Comparison of ENCODE assay signal across 13 cellular contexts in the genomic region with DNA sequence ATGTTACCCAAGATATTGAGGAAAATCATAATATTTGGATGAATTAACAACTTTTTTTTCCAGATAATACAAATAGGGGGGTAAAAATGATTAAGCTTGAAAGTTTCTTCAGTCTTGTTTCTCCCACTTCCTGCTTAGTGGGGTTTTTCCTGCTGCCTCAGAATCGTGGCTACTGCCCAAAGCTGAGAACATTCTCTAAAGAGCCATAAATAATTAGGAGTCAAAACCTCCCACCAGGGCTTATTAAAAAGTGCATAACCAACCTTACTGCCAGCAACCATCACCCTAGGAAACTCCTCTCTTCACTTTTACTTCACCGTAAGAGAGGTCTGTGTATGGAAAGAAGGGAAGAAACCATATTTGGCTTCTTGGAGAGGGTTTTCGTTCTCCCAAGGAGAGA. TPM values are rescaled to one million over a fixed set of nuclear protein-coding genes. Genes with fewer than 3 reads are reported as not detected.
DNase-seq lines count a peak whose midpoint lies in the region; ATAC-seq and TF ChIP-seq lines count a peak whose summit lies in the region.
"Had no signal": no experiment of that assay in that cellular context is flagged by ENCODE, and none has a peak within 500 bp of the region (broad histone marks: within the 10 kb centered on the region; RNA-seq: fewer than 3 reads in every experiment).

No MANE protein-coding gene starts in this region.

- H3K4me3 ChIP-seq in GM23338 (no peak overlapping the region), ascending aorta (no peak overlapping the region), retinal pigment epithelial cell (ENCODE audit: low read length) (no peak overlapping the region), Peyer's patch (no peak overlapping the region)

- TF ChIP-seq POLR2A in Peyer's patch (IDR thresholded peaks at IDR 0.05) = no peak

- no peaks in the 10 kb centered on the region for H3K9me2 ChIP-seq in GM23338 (ENCODE audit: insufficient read depth)

- H3K27ac Mint-ChIP-seq in GM23338 = no peak overlapping the region
- H3K27ac Mint-ChIP-seq: CD8-positive, alpha-beta T cell; T-helper 17 cell had no signal

- H3K4me2 ChIP-seq in GM23338 = 0 out of 2 replicates have a peak overlapping the region, but pooled peaks have one; percentile 25

- H3K79me2 ChIP-seq in GM23338 (replicated peaks; ENCODE audit: insufficient read depth) = no peaks in the 10 kb centered on the region

- no peaks in the 10 kb centered on the region for H3K9me3 Mint-ChIP-seq in GM23338
- H3K9me3 Mint-ChIP-seq: CD8-positive, alpha-beta T cell had no signal

- H3K4me3 Mint-ChIP-seq in GM23338 = no peak overlapping the region
- H3K4me3 Mint-ChIP-seq: CD8-positive, alpha-beta T cell; T-helper 17 cell had no signal

- ATAC-seq in GM23338 = no peak
- ATAC-seq in GM19467 (IDR thresholded peaks at IDR 0.05; ENCODE audit: unreplicated experiment) = no peak
- ATAC-seq: CD8-positive, alpha-beta T cell; T-helper 17 cell had no signal

- TF ChIP-seq CTCF in GM23338 (conservative IDR thresholded peaks at IDR 0.05; ENCODE audit: low read depth in 2 of 2) (no peak), ascending aorta (IDR thresholded peaks at IDR 0.05) (no peak), retinal pigment epithelial cell (conservative IDR thresholded peaks at IDR 0.05; ENCODE audit: low read depth, low read length) (no peak), Peyer's patch (IDR thresholded peaks at IDR 0.05) (no peak)

- H2AFZ ChIP-seq in GM23338 = no peak overlapping the region

- H4K20me1 ChIP-seq in GM23338 (replicated peaks; ENCODE audit: insufficient read depth) = no peaks in the 10 kb centered on the region

- H3F3A ChIP-seq in GM23338 (replicated peaks; ENCODE audit: low read depth) = no peaks in the 10 kb centered on the region

- H3K36me3 Mint-ChIP-seq in GM23338 (ENCODE audit: low read depth) = 0 out of 3 replicates have a peak, but pooled peaks cover 3% of the 10 kb centered on the region
- H3K36me3 Mint-ChIP-seq: CD8-positive, alpha-beta T cell had no signal

- H3K27me3 ChIP-seq in GM23338 (ENCODE audit: insufficient read depth) (no peaks in the 10 kb centered on the region), ascending aorta (no peaks in the 10 kb centered on the region), Peyer's patch (no peaks in the 10 kb centered on the region)

- DNase-seq in GM23338 (ENCODE audit: low spot score) (no peak), ascending aorta (ENCODE audit: low spot score in 2 of 2) (no peak), glomerular visceral epithelial cell (ENCODE audit: extremely low spot score) (peak; percentile 39), retinal pigment epithelial cell (ENCODE audit: low read depth) (peak; percentile 75), Peyer's patch (no peak), cortex of kidney (lab: John Stamatoyannopoulos, UW) (no peak), COR-L47 (lab: John Stamatoyannopoulos, UW) (no peak)
- DNase-seq: CD8-positive, alpha-beta T cell; NCI-H1436 treated with DMSO at 0.1 percent for 48 hours; posterior cingulate gyrus; T-helper 17 cell; trophoblast cell had no signal

- peaks cover 25% of the 10 kb centered on the region for H3K4me1 ChIP-seq in GM23338 (ENCODE audit: insufficient read depth)
- H3K4me1 ChIP-seq in ascending aorta = peaks cover 5 to 15% of the 10 kb centered on the region in 2 donors
- H3K4me1 ChIP-seq in Peyer's patch = no peaks in the 10 kb centered on the region

- H3K27ac ChIP-seq in GM23338 (ENCODE audit: low read depth) (no peak overlapping the region), ascending aorta (peak overlapping the region; percentile 17 to 35), Peyer's patch (peak overlapping the region in 2 of 4 donors; percentile 40 to 73)

- peaks cover 31% of the 10 kb centered on the region for H3K4me1 Mint-ChIP-seq in GM23338
- H3K4me1 Mint-ChIP-seq: T-helper 17 cell had no signal

- H3K36me3 ChIP-seq in GM23338 (ENCODE audit: insufficient read depth) (no peaks in the 10 kb centered on the region), ascending aorta (no peaks in the 10 kb centered on the region), Peyer's patch (no peaks in the 10 kb centered on the region)

- no peaks in the 10 kb centered on the region for H3K27me3 Mint-ChIP-seq in GM23338 (ENCODE audit: insufficient read depth, low read depth, poor library complexity)

- intact Hi-C loops in ascending aorta (cut with DNase I) = no loop called here

- H3K9me3 ChIP-seq in ascending aorta (no peaks in the 10 kb centered on the region), Peyer's patch (no peaks in the 10 kb centered on the region)

TF ChIP-seq in GM23338, 12 proteins besides CTCF, POLR2A, EP300 and RAD21 (continues in another document):
- no peak for TF ChIP-seq JUNB (IDR thresholded peaks at IDR 0.05; ENCODE audit: unreplicated experiment)
- TF ChIP-seq, protein P1, sequence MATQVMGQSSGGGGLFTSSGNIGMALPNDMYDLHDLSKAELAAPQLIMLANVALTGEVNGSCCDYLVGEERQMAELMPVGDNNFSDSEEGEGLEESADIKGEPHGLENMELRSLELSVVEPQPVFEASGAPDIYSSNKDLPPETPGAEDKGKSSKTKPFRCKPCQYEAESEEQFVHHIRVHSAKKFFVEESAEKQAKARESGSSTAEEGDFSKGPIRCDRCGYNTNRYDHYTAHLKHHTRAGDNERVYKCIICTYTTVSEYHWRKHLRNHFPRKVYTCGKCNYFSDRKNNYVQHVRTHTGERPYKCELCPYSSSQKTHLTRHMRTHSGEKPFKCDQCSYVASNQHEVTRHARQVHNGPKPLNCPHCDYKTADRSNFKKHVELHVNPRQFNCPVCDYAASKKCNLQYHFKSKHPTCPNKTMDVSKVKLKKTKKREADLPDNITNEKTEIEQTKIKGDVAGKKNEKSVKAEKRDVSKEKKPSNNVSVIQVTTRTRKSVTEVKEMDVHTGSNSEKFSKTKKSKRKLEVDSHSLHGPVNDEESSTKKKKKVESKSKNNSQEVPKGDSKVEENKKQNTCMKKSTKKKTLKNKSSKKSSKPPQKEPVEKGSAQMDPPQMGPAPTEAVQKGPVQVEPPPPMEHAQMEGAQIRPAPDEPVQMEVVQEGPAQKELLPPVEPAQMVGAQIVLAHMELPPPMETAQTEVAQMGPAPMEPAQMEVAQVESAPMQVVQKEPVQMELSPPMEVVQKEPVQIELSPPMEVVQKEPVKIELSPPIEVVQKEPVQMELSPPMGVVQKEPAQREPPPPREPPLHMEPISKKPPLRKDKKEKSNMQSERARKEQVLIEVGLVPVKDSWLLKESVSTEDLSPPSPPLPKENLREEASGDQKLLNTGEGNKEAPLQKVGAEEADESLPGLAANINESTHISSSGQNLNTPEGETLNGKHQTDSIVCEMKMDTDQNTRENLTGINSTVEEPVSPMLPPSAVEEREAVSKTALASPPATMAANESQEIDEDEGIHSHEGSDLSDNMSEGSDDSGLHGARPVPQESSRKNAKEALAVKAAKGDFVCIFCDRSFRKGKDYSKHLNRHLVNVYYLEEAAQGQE (IDR thresholded peaks at IDR 0.05; ENCODE audit: unreplicated experiment) = no peak

RNA-seq across cellular contexts. Expression of a gene that starts 9.0 kb away (rescaled TPM):
- 3.3 and 4.2 TPM in 2 replicates for total RNA-seq in GM23338 (2014; rRNA removed; shearing (Covaris generic))
- polyA plus RNA-seq in GM23338 (2016; fragmentation: Nextera tagmentation; extraction: Ambion mirVana) = 4.2 and 4.3 TPM in 2 replicates
- total RNA-seq in ascending aorta = 7.2 TPM
- 1 to 10 TPM in 3 of 4 donors, under 1 TPM in 1; 0.88 to 5.0 (median 2.0) TPM for total RNA-seq in Peyer's patch
- total RNA-seq: CD8-positive, alpha-beta T cell had no signal

Comparison
In these comparisons a context has a peak if more than half of its experiments do, and no peak if none do; other contexts are left out.
1. DNase-seq: peak in glomerular visceral epithelial cell (single experiment) and retinal pigment epithelial cell (single experiment); none in GM23338 (single experiment), ascending aorta (0 of 2), Peyer's patch (0 of 3), cortex of kidney (single experiment) and COR-L47 (single experiment).